ENCODE assay signal across 21 cellular contexts in genomic region chr22:19234126-19234896, GRCh38. TPM values are rescaled to one million over a fixed set of nuclear protein-coding genes. Genes with fewer than 3 reads are reported as not detected.
DNase-seq lines count a peak whose midpoint lies in the region; ATAC-seq, FAIRE-seq and TF ChIP-seq lines count a peak whose summit lies in the region.
"Had no signal": no experiment of that assay in that cellular context is flagged by ENCODE, and none has a peak within 500 bp of the region (broad histone marks: within the 10 kb centered on the region; RNA-seq: fewer than 3 reads in every experiment).

No MANE protein-coding gene starts in this region.

- dilution Hi-C loops in endothelial cell of umbilical vein (cut with MboI; ENCODE audit: extremely low pct_ligation_motif_present, low sequenced_read_pairs), result no loop called here

- TF ChIP-seq CTCF in endothelial cell of umbilical vein (IDR thresholded peaks at IDR 0.05; ENCODE audit: extremely low read depth in 1 of 2, insufficient read depth in 1 of 2, low read depth in 1 of 2, low read length in 2 of 2) (no peak), osteocyte (IDR thresholded peaks at IDR 0.05) (no peak), GM20000 (IDR thresholded peaks at IDR 0.05; ENCODE audit: extremely low read depth, missing control alignments) (no peak)

- no peaks in the 10 kb centered on the region for H3K27me3 Mint-ChIP-seq in osteocyte (ENCODE audit: unreplicated experiment)

- POLR2A ChIA-PET in endothelial cell of umbilical vein (lab: Charles Lee), result no interaction called here

- H3K36me3 ChIP-seq in endothelial cell of umbilical vein (ENCODE audit: control insufficient read depth in 2 of 2, extremely low read depth in 1 of 2, insufficient read depth in 2 of 2, low read length in 2 of 2), result no peaks in the 10 kb centered on the region

- no peak overlapping the region for H3K4me3 Mint-ChIP-seq in osteocyte (ENCODE audit: unreplicated experiment)
- H3K4me3 Mint-ChIP-seq: CD4-positive, alpha-beta memory T cell had no signal

- no peaks in the 10 kb centered on the region for H3K27me3 ChIP-seq in endothelial cell of umbilical vein (ENCODE audit: control insufficient read depth in 2 of 2, insufficient read depth in 2 of 2, low read length in 2 of 2)

- H2AFZ ChIP-seq in endothelial cell of umbilical vein (ENCODE audit: low read depth, low read length), result no peak overlapping the region
- H2AFZ ChIP-seq: GM23248 had no signal

- H3K27ac ChIP-seq in endothelial cell of umbilical vein (ENCODE audit: insufficient read depth, low read depth, low read length), result no peak overlapping the region
- H3K27ac ChIP-seq: GM23248 had no signal

- H3K9ac ChIP-seq in endothelial cell of umbilical vein (replicated peaks; ENCODE audit: extremely low read depth, insufficient read depth, low read length), result no peak overlapping the region
- H3K9ac ChIP-seq: GM23248 had no signal

- TF ChIP-seq POLR2A in endothelial cell of umbilical vein (IDR thresholded peaks at IDR 0.05; ENCODE audit: low read depth, low read length), result no peak

- CTCF ChIA-PET in endothelial cell of umbilical vein (lab: Charles Lee), result no interaction called here

- H3K4me1 Mint-ChIP-seq in osteocyte (ENCODE audit: unreplicated experiment), result no peaks in the 10 kb centered on the region
- H3K4me1 Mint-ChIP-seq: CD4-positive, alpha-beta memory T cell had no signal

- H3K4me3 ChIP-seq in endothelial cell of umbilical vein (replicated peaks in 1 of 3; ENCODE audit: insufficient read depth in 1 of 3, low read depth in 1 of 3, low read length in 3 of 3), result no peak overlapping the region
- H3K4me3 ChIP-seq: GM23248 had no signal

- peak; percentile 18 for FAIRE-seq in endothelial cell of umbilical vein (lab: Jason Lieb, UNC)
- FAIRE-seq: GM12891, GM18507, H1 had no signal

- no peaks in the 10 kb centered on the region for H3K9me1 ChIP-seq in endothelial cell of umbilical vein (replicated peaks; ENCODE audit: control insufficient read depth, extremely low read depth, insufficient read depth, low read length)

- H3K4me1 ChIP-seq in endothelial cell of umbilical vein (ENCODE audit: control insufficient read depth, extremely low read depth, insufficient read depth, low read length), result no peaks in the 10 kb centered on the region

- H3K36me3 Mint-ChIP-seq in osteocyte (ENCODE audit: unreplicated experiment), result peaks cover 20% of the 10 kb centered on the region
- H3K36me3 Mint-ChIP-seq: CD4-positive, alpha-beta memory T cell had no signal

- ATAC-seq in HG03095 (IDR thresholded peaks at IDR 0.05; ENCODE audit: unreplicated experiment), result no peak
- ATAC-seq in GM18511 (IDR thresholded peaks at IDR 0.05; ENCODE audit: unreplicated experiment), result no peak

- no peaks in the 10 kb centered on the region for H3K9me3 Mint-ChIP-seq in osteocyte (ENCODE audit: unreplicated experiment)

- H3K27ac Mint-ChIP-seq in osteocyte (ENCODE audit: unreplicated experiment), result no peak overlapping the region

- no peaks in the 10 kb centered on the region for H3K79me2 ChIP-seq in endothelial cell of umbilical vein (ENCODE audit: control insufficient read depth, insufficient read depth, low read length)

- intact Hi-C loops in endothelial cell of umbilical vein (cut with micrococcal nuclease), result no loop called here

- H3K4me2 ChIP-seq in endothelial cell of umbilical vein (ENCODE audit: insufficient read depth, low read length), result no peak overlapping the region

- BruUV-seq in endothelial cell of umbilical vein (replicated peaks; lab: Mats Ljungman, UMichigan), result no TSS peak

- DNase-seq in RPMI8226 (peak; percentile 5), endothelial cell of umbilical vein (ENCODE audit: low read depth, low spot score) (no peak), osteocyte (ENCODE audit: extremely low spot score, unreplicated experiment) (peak; percentile 51), NCI-H524 treated with DMSO at 0.1 percent for 48 hours (lab: John Stamatoyannopoulos, UW) (no peak), GM20000 (ENCODE audit: low spot score) (no peak)
- DNase-seq: 8988T; C1 segment of cervical spinal cord; Calu3; CD4-positive, alpha-beta memory T cell; COR-L47; DMS53; DMS79 treated with DMSO at 0.1 percent for 48 hours; GF-D8; GM23248; H7; HCEC 1CT had no signal

- H3K9me3 ChIP-seq in endothelial cell of umbilical vein (replicated peaks; ENCODE audit: control insufficient read depth, insufficient read depth, low read length), result no peaks in the 10 kb centered on the region

- H4K20me1 ChIP-seq in endothelial cell of umbilical vein (replicated peaks; ENCODE audit: control insufficient read depth, extremely low read depth, insufficient read depth, low read length), result no peaks in the 10 kb centered on the region

TF ChIP-seq in endothelial cell of umbilical vein, 7 proteins besides CTCF, POLR2A, EP300 and RAD21:
- no peak for TF ChIP-seq MAX (IDR thresholded peaks at IDR 0.05; ENCODE audit: insufficient read depth, insufficient read length)
- no peak for TF ChIP-seq MYC (IDR thresholded peaks at IDR 0.05; ENCODE audit: low read depth, low read length)
- no peak for TF ChIP-seq GATA2 (IDR thresholded peaks at IDR 0.05; ENCODE audit: insufficient read depth, insufficient read length, low read depth, low read length)
- no peak for TF ChIP-seq FOS (IDR thresholded peaks at IDR 0.05; ENCODE audit: borderline replicate concordance, insufficient read depth, low read length)
- no peak for TF ChIP-seq JUN (IDR thresholded peaks at IDR 0.05; ENCODE audit: borderline replicate concordance, insufficient read depth, insufficient read length, low read depth)
- no peak for TF ChIP-seq POLR2AphosphoS5 (IDR thresholded peaks at IDR 0.05; ENCODE audit: insufficient read depth, low read depth, low read length)
- TF ChIP-seq EZH2 (IDR thresholded peaks at IDR 0.05; ENCODE audit: borderline replicate concordance, low read depth, low read length, severe bottlenecking), result no peak

RNA-seq across cellular contexts. Expression of gene SLC25A1, which starts 55.8 kb away (rescaled TPM):
- 94.5 and 102 TPM in 2 replicates for total RNA-seq in endothelial cell of umbilical vein
- polyA plus RNA-seq in endothelial cell of umbilical vein, result 78.0 and 80.0 TPM in 2 replicates
- 53.3 and 64.5 TPM in 2 replicates for polyA plus RNA-seq in endothelial cell of umbilical vein (2011; cell fraction: cytosol; rRNA removed)
- 30.5 and 34.5 TPM in 2 replicates for polyA plus RNA-seq in endothelial cell of umbilical vein (2011; cell fraction: nucleus; rRNA removed)
- 48.5 and 55.1 TPM in 2 replicates for polyA plus RNA-seq in endothelial cell of umbilical vein (2012)
- 42.0 and 44.0 TPM in 2 replicates for polyA minus RNA-seq in endothelial cell of umbilical vein
- polyA minus RNA-seq in endothelial cell of umbilical vein (2011; cell fraction: cytosol; rRNA and poly(A)+ RNA removed), result 35.6 TPM
- 8.2 and 9.9 TPM in 2 replicates for polyA minus RNA-seq in endothelial cell of umbilical vein (2011; cell fraction: nucleus; rRNA and poly(A)+ RNA removed)
- 96.1 and 96.2 TPM in 2 replicates for total RNA-seq in osteocyte

RNA-seq across cellular contexts. Expression of gene CLTCL1, which starts 57.2 kb away (rescaled TPM):
- total RNA-seq in endothelial cell of umbilical vein, result 6.2 and 6.8 TPM in 2 replicates
- polyA plus RNA-seq in endothelial cell of umbilical vein, result 5.0 and 5.1 TPM in 2 replicates
- polyA plus RNA-seq in endothelial cell of umbilical vein (2011; cell fraction: cytosol; rRNA removed), result 3.3 and 3.4 TPM in 2 replicates
- polyA plus RNA-seq in endothelial cell of umbilical vein (2011; cell fraction: nucleus; rRNA removed), result 10.6 and 14.9 TPM in 2 replicates
- polyA plus RNA-seq in endothelial cell of umbilical vein (2012), result 4.0 and 4.4 TPM in 2 replicates
- 8.4 and 12.6 TPM in 2 replicates for polyA minus RNA-seq in endothelial cell of umbilical vein
- 13.5 TPM for polyA minus RNA-seq in endothelial cell of umbilical vein (2011; cell fraction: cytosol; rRNA and poly(A)+ RNA removed)
- polyA minus RNA-seq in endothelial cell of umbilical vein (2011; cell fraction: nucleus; rRNA and poly(A)+ RNA removed), result 11.4 and 11.7 TPM in 2 replicates
- 7.9 and 10.1 TPM in 2 replicates for total RNA-seq in osteocyte
- polyA plus RNA-seq: CD4-positive, alpha-beta memory T cell had no signal

Comparison
In these comparisons a context has a peak if more than half of its experiments do, and no peak if none do; other contexts are left out.
1. DNase-seq: peak in RPMI8226 (single experiment) and osteocyte (single experiment); none in endothelial cell of umbilical vein (single experiment), NCI-H524 treated with DMSO at 0.1 percent for 48 hours (single experiment) and GM20000 (single experiment).